In the genomic region with DNA sequence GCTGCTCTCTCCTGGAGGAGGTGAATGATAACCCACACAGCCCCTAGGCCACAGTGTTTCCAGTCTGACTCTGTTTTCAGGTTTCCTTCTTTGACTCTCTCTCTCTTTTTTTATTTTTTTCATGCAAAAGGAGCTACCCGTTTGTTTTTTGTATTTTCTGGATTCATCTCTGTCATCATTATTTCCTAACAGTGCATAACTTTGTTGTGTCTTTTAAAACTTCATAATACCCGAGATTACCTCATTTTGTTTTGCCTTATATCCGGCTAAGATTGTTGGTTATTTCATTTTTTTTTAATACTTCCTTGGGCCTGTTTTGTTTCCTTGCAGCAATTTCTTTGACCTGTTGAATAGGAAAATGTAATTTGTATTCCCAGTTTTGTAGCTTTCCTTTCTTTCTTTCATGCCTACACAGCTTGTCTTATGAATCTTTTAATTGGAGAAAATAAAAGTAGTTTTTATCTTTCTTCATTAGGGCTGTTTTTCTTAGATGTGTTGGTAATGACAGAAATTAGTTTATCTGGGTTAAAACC, we compare ENCODE assay signal across 27 cellular contexts.
"Had no signal": no experiment of that assay in that cellular context is flagged by ENCODE, and none has a peak within 500 bp of the region (broad histone marks: within the 10 kb centered on the region; RNA-seq: fewer than 3 reads in every experiment).

No MANE protein-coding gene starts in this region.

- H3K36me3 ChIP-seq: gastrocnemius medialis, prostate gland, right atrium auricular region, suprapubic skin, transverse colon, upper lobe of right lung, vagina had no signal

- H3K27me3 ChIP-seq: dorsolateral prefrontal cortex, gastrocnemius medialis, hepatocyte, right atrium auricular region, suprapubic skin, transverse colon, upper lobe of right lung, vagina had no signal

- DNase-seq: dorsolateral prefrontal cortex; effector CD4-positive, alpha-beta T cell; foreskin fibroblast; gastrocnemius medialis; head of caudate nucleus; kidney; natural killer cell; stimulated activated CD4-positive, alpha-beta T cell treated with anti-CD3 and anti-CD28 coated beads, Interleukin-12 subunit alpha, Interleukin-12 subunit beta, amount 100 ng/mL, for 4 hours; stimulated activated CD4-positive, alpha-beta T cell treated with anti-CD3 and anti-CD28 coated beads, Interleukin-1b, Interleukin-23, amount 100 ng/mL, for 48 hours; stimulated activated CD4-positive, alpha-beta T cell treated with anti-CD3 and anti-CD28 coated beads, Interleukin-4, amount 100 ng/mL, for 1 hour; stimulated activated CD8-positive, alpha-beta memory T cell treated with anti-CD3 and anti-CD28 coated beads, Interleukin-4, amount 100 ng/mL, for 48 hours; stimulated activated naive CD4-positive, alpha-beta T cell; stimulated activated naive CD8-positive, alpha-beta T cell treated with anti-CD3 and anti-CD28 coated beads, Interleukin-15, amount 100 ng/mL, for 72 hours; transverse colon; upper lobe of right lung had no signal

- H3K4me3 ChIP-seq: dorsolateral prefrontal cortex, gastrocnemius medialis, hepatocyte, lung, prostate gland, right atrium auricular region, smooth muscle cell, suprapubic skin, transverse colon, upper lobe of right lung, vagina had no signal

- H3K9ac ChIP-seq: parathyroid adenoma had no signal

- ATAC-seq: esophagus mucosa; gastrocnemius medialis; left lobe of liver; natural killer cell; sciatic nerve; stimulated activated naive CD8-positive, alpha-beta T cell treated with anti-CD3 and anti-CD28 coated beads, Interleukin-15, amount 100 ng/mL, for 72 hours; upper lobe of right lung had no signal

- H3K4me2 ChIP-seq: hepatocyte, smooth muscle cell had no signal

- H3K4me1 ChIP-seq: gastrocnemius medialis, parathyroid adenoma, prostate gland, right atrium auricular region, suprapubic skin, transverse colon, upper lobe of right lung, vagina had no signal

- H2AFZ ChIP-seq: hepatocyte, parathyroid adenoma had no signal

- H3K27ac ChIP-seq: dorsolateral prefrontal cortex, epithelial cell of prostate, gastrocnemius medialis, hepatocyte, parathyroid adenoma, prostate gland, right atrium auricular region, suprapubic skin, transverse colon, upper lobe of right lung, vagina had no signal

- H3K9me3 ChIP-seq: gastrocnemius medialis, prostate gland, right atrium auricular region, suprapubic skin, transverse colon, upper lobe of right lung, vagina had no signal

- H3K79me2 ChIP-seq: hepatocyte, parathyroid adenoma had no signal
